Comparison of ENCODE assay signal across 16 cellular contexts in genomic region chr13:31246918-31247317, GRCh38. TPM values are rescaled to one million over a fixed set of nuclear protein-coding genes. Genes with fewer than 3 reads are reported as not detected.
DNase-seq lines count a peak whose midpoint lies in the region; ATAC-seq and TF ChIP-seq lines count a peak whose summit lies in the region.
"Had no signal": no experiment of that assay in that cellular context is flagged by ENCODE, and none has a peak within 500 bp of the region (broad histone marks: within the 10 kb centered on the region; RNA-seq: fewer than 3 reads in every experiment).

No MANE protein-coding gene starts in this region.

- no peaks in the 10 kb centered on the region for H4K20me1 ChIP-seq in PC-3 (ENCODE audit: low read length)

- 87 to 98% (median 97%) methylated on average over 6 of the region's 6 CpGs for WGBS in heart left ventricle, 4 donors

- DNase-seq in PC-3 (peak; percentile 23), epithelial cell of esophagus (ENCODE audit: low read depth) (peak; percentile 64), mucosa of descending colon (peak in 1 of 3 donors; percentile 17), RWPE1 (ENCODE audit: low spot score) (no peak), heart left ventricle (no peak)
- DNase-seq: C1 segment of cervical spinal cord; Caco-2; CD4-positive, alpha-beta memory T cell; DMS153; EL; GDM1; GM23248; H7; HCEC 1CT had no signal

- H3K9me3 ChIP-seq in PC-3 (ENCODE audit: low read length) (no peaks in the 10 kb centered on the region), mucosa of descending colon (no peaks in the 10 kb centered on the region), heart left ventricle (no peaks in the 10 kb centered on the region)
- H3K9me3 ChIP-seq: Caco-2 had no signal

- BruUV-seq in PC-3 (replicated peaks; lab: Mats Ljungman, UMichigan), result no TSS peak

- no peaks in the 10 kb centered on the region for H3F3A ChIP-seq in PC-3 (ENCODE audit: low read length, unreplicated experiment)

- no peak for TF ChIP-seq POLR2A in heart left ventricle (IDR thresholded peaks at IDR 0.05)

- H3K27ac ChIP-seq in PC-3 (ENCODE audit: low read length), result no peak overlapping the region
- H3K27ac ChIP-seq in RWPE1, result no peak overlapping the region
- no peak overlapping the region for H3K27ac ChIP-seq in heart left ventricle
- H3K27ac ChIP-seq: GM23248 had no signal

- no peak for TF ChIP-seq CTCF in PC-3 (conservative IDR thresholded peaks at IDR 0.05; ENCODE audit: low read depth, low read length)
- no peak for TF ChIP-seq CTCF in epithelial cell of esophagus (IDR thresholded peaks at IDR 0.05; ENCODE audit: insufficient read depth, low read depth, low read length, missing control alignments)
- no peak for TF ChIP-seq CTCF in mucosa of descending colon (IDR thresholded peaks at IDR 0.05)
- TF ChIP-seq CTCF in RWPE1 (conservative IDR thresholded peaks at IDR 0.05; ENCODE audit: low read depth), result no peak
- no peak for TF ChIP-seq CTCF in heart left ventricle (IDR thresholded peaks at IDR 0.05)

- no peak overlapping the region for H2AFZ ChIP-seq in PC-3 (ENCODE audit: low read length)
- H2AFZ ChIP-seq: GM23248 had no signal

- POLR2A ChIA-PET in PC-3 (lab: Charles Lee; ENCODE audit: unreplicated experiment), result no interaction called here
- POLR2A ChIA-PET in RWPE1 (lab: Yijun Ruan, JAX; ENCODE audit: low non-redundant PET), result no interaction called here

- H3K79me2 ChIP-seq in PC-3 (ENCODE audit: low read length), result no peaks in the 10 kb centered on the region

- H3K36me3 ChIP-seq in PC-3 (ENCODE audit: low read depth, low read length) (no peaks in the 10 kb centered on the region), mucosa of descending colon (ENCODE audit: low read depth) (no peaks in the 10 kb centered on the region), heart left ventricle (peaks cover 0 to 35% (median 8%) of the 10 kb centered on the region in 9 donors)

- no peak overlapping the region for H3K4me2 ChIP-seq in PC-3 (ENCODE audit: low read length)

- no peak overlapping the region for H3K4me3 ChIP-seq in PC-3 (ENCODE audit: low read length)
- H3K4me3 ChIP-seq in epithelial cell of esophagus (ENCODE audit: low read length), result no peak overlapping the region
- H3K4me3 ChIP-seq in mucosa of descending colon, result no peak overlapping the region
- no peak overlapping the region for H3K4me3 ChIP-seq in heart left ventricle
- H3K4me3 ChIP-seq: GM12878, GM23248 had no signal

- H3K27me3 ChIP-seq in PC-3 (ENCODE audit: low read length) (no peaks in the 10 kb centered on the region), heart left ventricle (no peaks in the 10 kb centered on the region)

- H3K4me1 ChIP-seq in PC-3 (ENCODE audit: insufficient read depth, low read length) (no peaks in the 10 kb centered on the region), mucosa of descending colon (ENCODE audit: low read depth) (peaks cover 9% of the 10 kb centered on the region), heart left ventricle (peaks cover 0 to 17% (median 5%) of the 10 kb centered on the region in 12 donors)
- H3K4me1 ChIP-seq: Caco-2 had no signal

- no peak overlapping the region for H3K9ac ChIP-seq in PC-3 (ENCODE audit: low read length)
- H3K9ac ChIP-seq: GM23248 had no signal

- intact Hi-C loops in PC-3 (cut with micrococcal nuclease), result no loop called here
- intact Hi-C loops in mucosa of descending colon (cut with DNase I, micrococcal nuclease), result no loop called here
- intact Hi-C loops in heart left ventricle (cut with DNase I), result no loop called here

- no peaks in the 10 kb centered on the region for H3K9me2 ChIP-seq in PC-3 (replicated peaks; ENCODE audit: low read length)

- CTCF ChIA-PET in PC-3 (lab: Charles Lee), result no interaction called here
- CTCF ChIA-PET in RWPE1 (lab: Yijun Ruan, JAX), result interaction anchor here (0.6 to 2.1 kb wide), 4 partner anchors 10 to 512 kb away, joined by 3 to 7 read pairs (median 4); no protein-coding TSS in a partner anchor

- ATAC-seq in PC-3 (no peak), mucosa of descending colon (peak; percentile 77), HG03460 (IDR thresholded peaks at IDR 0.05; ENCODE audit: unreplicated experiment) (no peak), heart left ventricle (no peak)
- ATAC-seq: GM12878 had no signal

RNA-seq across cellular contexts. Expression of gene B3GLCT, which starts 47.1 kb away (rescaled TPM):
- total RNA-seq in PC-3 (2014; rRNA removed) (3.2 TPM in 2 replicates), mucosa of descending colon (1 to 10 TPM; 3.1 to 5.1 (median 4.0) TPM), heart left ventricle (10 to 100 TPM in 8 of 9 donors, 1 to 10 TPM in 1; 9.5 to 27.2 (median 20.9) TPM)
- 1 to 10 TPM; 5.5 to 5.7 TPM for polyA plus RNA-seq in heart left ventricle

Comparison
In these comparisons a context has a peak if more than half of its experiments do, and no peak if none do; other contexts are left out.
1. DNase-seq: peak in PC-3 (single experiment) and epithelial cell of esophagus (single experiment); none in RWPE1 (single experiment) and heart left ventricle (0 of 5).